Comparison of ENCODE assay signal across 12 cellular contexts in the genomic region with DNA sequence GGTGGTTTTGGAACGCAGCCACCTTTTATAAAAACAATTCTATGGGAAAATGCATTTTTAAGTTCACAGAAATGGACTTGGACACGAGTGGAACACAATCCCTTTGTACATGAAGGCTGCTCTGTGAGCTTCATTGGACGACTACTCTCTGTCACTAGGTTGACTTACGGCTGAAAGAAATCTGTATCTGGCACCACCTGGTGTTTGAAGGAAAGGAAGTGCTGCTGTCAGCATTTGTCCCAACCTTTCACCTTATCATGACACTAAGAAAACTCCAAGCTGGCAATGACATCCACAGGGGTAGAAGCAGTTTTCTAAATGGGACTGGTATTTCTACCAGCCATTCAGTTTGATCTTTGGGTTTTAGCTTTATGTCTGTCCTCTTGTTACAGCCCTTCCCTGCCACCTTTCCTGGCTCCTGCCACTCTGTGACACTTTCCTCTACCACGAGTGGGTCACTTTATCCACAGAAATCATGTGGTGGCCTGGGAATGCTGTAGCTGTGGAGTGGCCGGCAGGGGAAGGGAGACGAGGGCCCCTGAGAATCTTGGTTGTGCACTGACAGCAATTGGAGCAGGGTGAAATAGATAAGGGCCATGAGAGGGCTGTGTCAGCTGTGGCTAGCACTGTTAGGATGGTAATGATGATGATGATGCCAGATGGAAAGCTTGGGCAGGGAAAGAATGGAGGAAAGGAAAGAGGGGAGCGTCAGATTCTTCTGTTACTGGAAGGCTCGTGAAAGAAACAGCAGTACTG.
DNase-seq lines count a peak whose midpoint lies in the region; ATAC-seq and TF ChIP-seq lines count a peak whose summit lies in the region.
"Had no signal": no experiment of that assay in that cellular context is flagged by ENCODE, and none has a peak within 500 bp of the region (broad histone marks: within the 10 kb centered on the region; RNA-seq: fewer than 3 reads in every experiment).

No MANE protein-coding gene starts in this region.

- no peaks in the 10 kb centered on the region for H3K36me3 ChIP-seq in left ventricle myocardium inferior
- H3K36me3 ChIP-seq in right atrium auricular region = no peaks in the 10 kb centered on the region
- no peaks in the 10 kb centered on the region for H3K36me3 ChIP-seq in NT2/D1 (ENCODE audit: insufficient read depth, insufficient read length, low read length)
- H3K36me3 ChIP-seq in smooth muscle cell (ENCODE audit: low read depth) = no peaks in the 10 kb centered on the region

- H3K9me3 Mint-ChIP-seq in activated CD4-positive, alpha-beta memory T cell treated with anti-CD3 and anti-CD28 coated beads for 36 hours = no peaks in the 10 kb centered on the region

- H3K4me1 Mint-ChIP-seq in activated CD4-positive, alpha-beta memory T cell treated with anti-CD3 and anti-CD28 coated beads for 36 hours (ENCODE audit: low read depth) = peaks cover 32% of the 10 kb centered on the region

- DNase-seq in left ventricle myocardium inferior = no peak
- DNase-seq in right atrium auricular region (ENCODE audit: low spot score) = no peak
- DNase-seq in NT2/D1 (ENCODE audit: low read depth, low spot score) = peak; percentile 9
- peak; percentile 5 for DNase-seq in fibroblast of peridontal ligament (ENCODE audit: extremely low read depth)
- DNase-seq in smooth muscle cell (lab: John Stamatoyannopoulos, UW; ENCODE audit: unreplicated experiment) = no peak
- no peak for DNase-seq in NCI-H2196 (lab: John Stamatoyannopoulos, UW; ENCODE audit: unreplicated experiment)
- no peak for DNase-seq in omental fat pad (ENCODE audit: low spot score)
- DNase-seq in activated CD4-positive, alpha-beta memory T cell treated with anti-CD3 and anti-CD28 coated beads for 36 hours = no peak
- DNase-seq: activated naive CD4-positive, alpha-beta T cell treated with anti-CD3 and anti-CD28 coated beads, Interleukin-2, amount 50 U/mL, for 16 hours; NCI-H1048; stimulated activated CD4-positive, alpha-beta T cell treated with anti-CD3 and anti-CD28 coated beads, Interleukin-2, amount 100 ng/mL, for 24 hours; substantia nigra had no signal

- peaks cover 3% of the 10 kb centered on the region for H3K4me1 ChIP-seq in left ventricle myocardium inferior
- H3K4me1 ChIP-seq in right atrium auricular region = peaks cover 0 to 2% of the 10 kb centered on the region in 2 donors
- H3K4me1 ChIP-seq in NT2/D1 (ENCODE audit: insufficient read depth, insufficient read length) = no peaks in the 10 kb centered on the region
- no peaks in the 10 kb centered on the region for H3K4me1 ChIP-seq in smooth muscle cell (ENCODE audit: low read depth)

- H3K4me3 Mint-ChIP-seq in activated CD4-positive, alpha-beta memory T cell treated with anti-CD3 and anti-CD28 coated beads for 36 hours = no peak overlapping the region

- no peaks in the 10 kb centered on the region for H4K20me1 ChIP-seq in smooth muscle cell (ENCODE audit: low read depth)

- H3K4me3 ChIP-seq in left ventricle myocardium inferior (no peak overlapping the region), right atrium auricular region (no peak overlapping the region), NT2/D1 (ENCODE audit: insufficient read length, low read depth) (no peak overlapping the region), smooth muscle cell (no peak overlapping the region)

- H3K4me2 ChIP-seq in smooth muscle cell = peak overlapping the region; percentile 16

- H3K27ac Mint-ChIP-seq in activated CD4-positive, alpha-beta memory T cell treated with anti-CD3 and anti-CD28 coated beads for 36 hours = no peak overlapping the region

- TF ChIP-seq CTCF in left ventricle myocardium inferior (IDR thresholded peaks at IDR 0.05; ENCODE audit: borderline replicate concordance) (peak; percentile 38), right atrium auricular region (IDR thresholded peaks at IDR 0.05) (no peak), smooth muscle cell (IDR thresholded peaks at IDR 0.05; ENCODE audit: borderline replicate concordance, insufficient read depth, poor library complexity, severe bottlenecking) (no peak), omental fat pad (IDR thresholded peaks at IDR 0.05) (no peak)

- ATAC-seq in omental fat pad (ENCODE audit: low FRiP score) = no peak

- peak overlapping the region; percentile 17 for H2AFZ ChIP-seq in smooth muscle cell (ENCODE audit: low read depth)

- no peaks in the 10 kb centered on the region for H3K36me3 Mint-ChIP-seq in activated CD4-positive, alpha-beta memory T cell treated with anti-CD3 and anti-CD28 coated beads for 36 hours

- H3K79me2 ChIP-seq in smooth muscle cell (ENCODE audit: low read depth) = no peaks in the 10 kb centered on the region

- CTCF ChIA-PET in activated CD4-positive, alpha-beta memory T cell treated with anti-CD3 and anti-CD28 coated beads for 36 hours (lab: Charles Lee) = interaction anchor here (0.6 to 5.8 kb wide), 8 partner anchors 9 to 1114 kb away, joined by 3 to 126 read pairs (median 4); no protein-coding TSS in a partner anchor

- H3K27me3 ChIP-seq in left ventricle myocardium inferior (ENCODE audit: low read depth) (no peaks in the 10 kb centered on the region), right atrium auricular region (no peaks in the 10 kb centered on the region), NT2/D1 (ENCODE audit: insufficient read depth, insufficient read length) (no peaks in the 10 kb centered on the region), smooth muscle cell (ENCODE audit: low read depth) (no peaks in the 10 kb centered on the region)

- 51% methylated on average over 9 of the region's 9 CpGs for WGBS in smooth muscle cell (ENCODE audit: low lambda C conversion rate)

- peaks cover 13% of the 10 kb centered on the region for H3F3A ChIP-seq in smooth muscle cell (ENCODE audit: low read depth)

- POLR2A ChIA-PET in activated CD4-positive, alpha-beta memory T cell treated with anti-CD3 and anti-CD28 coated beads for 36 hours (lab: Charles Lee) = no interaction called here

- H3K9me3 ChIP-seq in left ventricle myocardium inferior (replicated peaks) = no peaks in the 10 kb centered on the region
- no peaks in the 10 kb centered on the region for H3K9me3 ChIP-seq in right atrium auricular region
- no peaks in the 10 kb centered on the region for H3K9me3 ChIP-seq in NT2/D1 (ENCODE audit: insufficient read depth, low read length)
- no peaks in the 10 kb centered on the region for H3K9me3 ChIP-seq in smooth muscle cell (replicated peaks; ENCODE audit: low read depth)

- H3K9ac ChIP-seq in NT2/D1 (ENCODE audit: insufficient read length, low read depth) (no peak overlapping the region), smooth muscle cell (ENCODE audit: low read depth) (no peak overlapping the region)

- H3K27ac ChIP-seq in left ventricle myocardium inferior (replicated peaks) (no peak overlapping the region), right atrium auricular region (no peak overlapping the region), smooth muscle cell (ENCODE audit: low read depth) (no peak overlapping the region)

- intact Hi-C loops in left ventricle myocardium inferior (cut with micrococcal nuclease) = no loop called here
- intact Hi-C loops in activated CD4-positive, alpha-beta memory T cell treated with anti-CD3 and anti-CD28 coated beads for 36 hours (cut with micrococcal nuclease) = no loop called here

- H3K27me3 Mint-ChIP-seq in activated CD4-positive, alpha-beta memory T cell treated with anti-CD3 and anti-CD28 coated beads for 36 hours = no peaks in the 10 kb centered on the region

Comparison
In these comparisons a context has a peak if more than half of its experiments do, and no peak if none do; other contexts are left out.
1. DNase-seq: peak in NT2/D1 (single experiment) and fibroblast of peridontal ligament (single experiment); none in left ventricle myocardium inferior (single experiment), right atrium auricular region (single experiment), smooth muscle cell (single experiment), NCI-H2196 (single experiment), omental fat pad (single experiment) and activated CD4-positive, alpha-beta memory T cell treated with anti-CD3 and anti-CD28 coated beads for 36 hours (single experiment).